ENCODE assay signal across 1 cellular context in genomic region chr2:27123302-27124150, GRCh38.
TF ChIP-seq lines count a peak whose summit lies in the region.

ABHD1 (plus strand) TSS chr2:27123815; CDS start chr2:27123949, 134 bp downstream.

TF ChIP-seq in HepG2, 621 proteins besides CTCF, POLR2A, EP300 and RAD21 (continued from another document and continues in another):
- TF ChIP-seq ZNF564 (CRISPR knock-in tag; IDR thresholded peaks at IDR 0.05) (no peak; the same call in 1 of the 2 replicates), ZNF232 (CRISPR knock-in tag; IDR thresholded peaks at IDR 0.05; ENCODE audit: borderline replicate concordance) (no peak), ZNF20 (CRISPR knock-in tag; IDR thresholded peaks at IDR 0.05) (no peak), ZNF652 (CRISPR knock-in tag; IDR thresholded peaks at IDR 0.05; ENCODE audit: borderline replicate concordance, low read depth) (no peak), NFE2 (CRISPR knock-in tag; IDR thresholded peaks at IDR 0.05) (peak; percentile 63; the same call in 1 of the 2 replicates), ELF3 (CRISPR knock-in tag; IDR thresholded peaks at IDR 0.05) (peak; percentile 45; the same call in 1 of the 2 replicates), CENPT (CRISPR knock-in tag; IDR thresholded peaks at IDR 0.05; ENCODE audit: low read depth) (no peak), ZFYVE20 (CRISPR knock-in tag; IDR thresholded peaks at IDR 0.05; ENCODE audit: borderline replicate concordance, low read depth) (no peak), SMC3 (IDR thresholded peaks at IDR 0.05; ENCODE audit: low read length) (peak; percentile 21), ZFP1 (CRISPR knock-in tag; IDR thresholded peaks at IDR 0.05) (no peak), TCF7L2 (IDR thresholded peaks at IDR 0.05; ENCODE audit: low read depth, low read length) (no peak), AHR (CRISPR knock-in tag; IDR thresholded peaks at IDR 0.05) (no peak), RNF2 (conservative IDR thresholded peaks at IDR 0.05; ENCODE audit: low read depth) (peak; percentile 49; the same call in 1 of the 2 replicates), ZNF883 (CRISPR knock-in tag; IDR thresholded peaks at IDR 0.05; ENCODE audit: not compliant biosample characterization) (peak; percentile 51), NR2F2 (IDR thresholded peaks at IDR 0.05; ENCODE audit: borderline replicate concordance, low read depth) (no peak), ZNF121 (CRISPR knock-in tag; IDR thresholded peaks at IDR 0.05) (no peak), ZNF335 (CRISPR knock-in tag; IDR thresholded peaks at IDR 0.05) (0 out of 2 replicates have a peak, but pooled peaks have one; percentile 40), ZNF781 (CRISPR knock-in tag; IDR thresholded peaks at IDR 0.05; ENCODE audit: borderline replicate concordance, not compliant biosample characterization) (peak; percentile 52), ATF1 (CRISPR knock-in tag; IDR thresholded peaks at IDR 0.05) (no peak), GATA4 (IDR thresholded peaks at IDR 0.05; ENCODE audit: borderline replicate concordance, low read depth) (peak; percentile 58; the same call in 1 of the 2 replicates), BCL6 (CRISPR knock-in tag; IDR thresholded peaks at IDR 0.05) (no peak), ZNF367 (CRISPR knock-in tag; IDR thresholded peaks at IDR 0.05; ENCODE audit: borderline replicate concordance) (no peak), TBX2 (CRISPR knock-in tag; IDR thresholded peaks at IDR 0.05; ENCODE audit: borderline replicate concordance) (peak; percentile 75), ZNF605 (CRISPR knock-in tag; IDR thresholded peaks at IDR 0.05) (peak; percentile 48)
- TF ChIP-seq, protein P1, sequence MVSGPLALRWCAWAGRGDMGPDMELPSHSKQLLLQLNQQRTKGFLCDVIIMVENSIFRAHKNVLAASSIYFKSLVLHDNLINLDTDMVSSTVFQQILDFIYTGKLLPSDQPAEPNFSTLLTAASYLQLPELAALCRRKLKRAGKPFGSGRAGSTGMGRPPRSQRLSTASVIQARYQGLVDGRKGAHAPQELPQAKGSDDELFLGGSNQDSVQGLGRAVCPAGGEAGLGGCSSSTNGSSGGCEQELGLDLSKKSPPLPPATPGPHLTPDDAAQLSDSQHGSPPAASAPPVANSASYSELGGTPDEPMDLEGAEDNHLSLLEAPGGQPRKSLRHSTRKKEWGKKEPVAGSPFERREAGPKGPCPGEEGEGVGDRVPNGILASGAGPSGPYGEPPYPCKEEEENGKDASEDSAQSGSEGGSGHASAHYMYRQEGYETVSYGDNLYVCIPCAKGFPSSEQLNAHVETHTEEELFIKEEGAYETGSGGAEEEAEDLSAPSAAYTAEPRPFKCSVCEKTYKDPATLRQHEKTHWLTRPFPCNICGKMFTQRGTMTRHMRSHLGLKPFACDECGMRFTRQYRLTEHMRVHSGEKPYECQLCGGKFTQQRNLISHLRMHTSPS (CRISPR knock-in tag; IDR thresholded peaks at IDR 0.05; ENCODE audit: low read depth): no peak; the same call in 1 of the 2 replicates
- TF ChIP-seq, protein P2, sequence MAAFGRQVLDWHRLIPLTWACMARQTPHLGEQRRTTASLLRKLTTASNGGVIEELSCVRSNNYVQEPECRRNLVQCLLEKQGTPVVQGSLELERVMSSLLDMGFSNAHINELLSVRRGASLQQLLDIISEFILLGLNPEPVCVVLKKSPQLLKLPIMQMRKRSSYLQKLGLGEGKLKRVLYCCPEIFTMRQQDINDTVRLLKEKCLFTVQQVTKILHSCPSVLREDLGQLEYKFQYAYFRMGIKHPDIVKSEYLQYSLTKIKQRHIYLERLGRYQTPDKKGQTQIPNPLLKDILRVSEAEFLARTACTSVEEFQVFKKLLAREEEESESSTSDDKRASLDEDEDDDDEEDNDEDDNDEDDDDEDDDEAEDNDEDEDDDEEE (CRISPR knock-in tag; IDR thresholded peaks at IDR 0.05): peak; percentile 52; the same call in 1 of the 2 replicates
- TF ChIP-seq, protein P3, sequence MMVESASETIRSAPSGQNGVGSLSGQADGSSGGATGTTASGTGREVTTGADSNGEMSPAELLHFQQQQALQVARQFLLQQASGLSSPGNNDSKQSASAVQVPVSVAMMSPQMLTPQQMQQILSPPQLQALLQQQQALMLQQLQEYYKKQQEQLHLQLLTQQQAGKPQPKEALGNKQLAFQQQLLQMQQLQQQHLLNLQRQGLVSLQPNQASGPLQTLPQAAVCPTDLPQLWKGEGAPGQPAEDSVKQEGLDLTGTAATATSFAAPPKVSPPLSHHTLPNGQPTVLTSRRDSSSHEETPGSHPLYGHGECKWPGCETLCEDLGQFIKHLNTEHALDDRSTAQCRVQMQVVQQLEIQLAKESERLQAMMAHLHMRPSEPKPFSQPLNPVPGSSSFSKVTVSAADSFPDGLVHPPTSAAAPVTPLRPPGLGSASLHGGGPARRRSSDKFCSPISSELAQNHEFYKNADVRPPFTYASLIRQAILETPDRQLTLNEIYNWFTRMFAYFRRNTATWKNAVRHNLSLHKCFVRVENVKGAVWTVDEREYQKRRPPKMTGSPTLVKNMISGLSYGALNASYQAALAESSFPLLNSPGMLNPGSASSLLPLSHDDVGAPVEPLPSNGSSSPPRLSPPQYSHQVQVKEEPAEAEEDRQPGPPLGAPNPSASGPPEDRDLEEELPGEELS (CRISPR knock-in tag; IDR thresholded peaks at IDR 0.05): peak; percentile 35; the same call in 1 of the 2 replicates
- TF ChIP-seq, protein P4, sequence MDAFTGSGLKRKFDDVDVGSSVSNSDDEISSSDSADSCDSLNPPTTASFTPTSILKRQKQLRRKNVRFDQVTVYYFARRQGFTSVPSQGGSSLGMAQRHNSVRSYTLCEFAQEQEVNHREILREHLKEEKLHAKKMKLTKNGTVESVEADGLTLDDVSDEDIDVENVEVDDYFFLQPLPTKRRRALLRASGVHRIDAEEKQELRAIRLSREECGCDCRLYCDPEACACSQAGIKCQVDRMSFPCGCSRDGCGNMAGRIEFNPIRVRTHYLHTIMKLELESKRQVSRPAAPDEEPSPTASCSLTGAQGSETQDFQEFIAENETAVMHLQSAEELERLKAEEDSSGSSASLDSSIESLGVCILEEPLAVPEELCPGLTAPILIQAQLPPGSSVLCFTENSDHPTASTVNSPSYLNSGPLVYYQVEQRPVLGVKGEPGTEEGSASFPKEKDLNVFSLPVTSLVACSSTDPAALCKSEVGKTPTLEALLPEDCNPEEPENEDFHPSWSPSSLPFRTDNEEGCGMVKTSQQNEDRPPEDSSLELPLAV (CRISPR knock-in tag; conservative IDR thresholded peaks at IDR 0.05; ENCODE audit: low read depth): no peak
- TF ChIP-seq, protein P5, sequence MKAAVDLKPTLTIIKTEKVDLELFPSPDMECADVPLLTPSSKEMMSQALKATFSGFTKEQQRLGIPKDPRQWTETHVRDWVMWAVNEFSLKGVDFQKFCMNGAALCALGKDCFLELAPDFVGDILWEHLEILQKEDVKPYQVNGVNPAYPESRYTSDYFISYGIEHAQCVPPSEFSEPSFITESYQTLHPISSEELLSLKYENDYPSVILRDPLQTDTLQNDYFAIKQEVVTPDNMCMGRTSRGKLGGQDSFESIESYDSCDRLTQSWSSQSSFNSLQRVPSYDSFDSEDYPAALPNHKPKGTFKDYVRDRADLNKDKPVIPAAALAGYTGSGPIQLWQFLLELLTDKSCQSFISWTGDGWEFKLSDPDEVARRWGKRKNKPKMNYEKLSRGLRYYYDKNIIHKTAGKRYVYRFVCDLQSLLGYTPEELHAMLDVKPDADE (CRISPR knock-in tag; IDR thresholded peaks at IDR 0.05): no peak
- TF ChIP-seq, protein P6, sequence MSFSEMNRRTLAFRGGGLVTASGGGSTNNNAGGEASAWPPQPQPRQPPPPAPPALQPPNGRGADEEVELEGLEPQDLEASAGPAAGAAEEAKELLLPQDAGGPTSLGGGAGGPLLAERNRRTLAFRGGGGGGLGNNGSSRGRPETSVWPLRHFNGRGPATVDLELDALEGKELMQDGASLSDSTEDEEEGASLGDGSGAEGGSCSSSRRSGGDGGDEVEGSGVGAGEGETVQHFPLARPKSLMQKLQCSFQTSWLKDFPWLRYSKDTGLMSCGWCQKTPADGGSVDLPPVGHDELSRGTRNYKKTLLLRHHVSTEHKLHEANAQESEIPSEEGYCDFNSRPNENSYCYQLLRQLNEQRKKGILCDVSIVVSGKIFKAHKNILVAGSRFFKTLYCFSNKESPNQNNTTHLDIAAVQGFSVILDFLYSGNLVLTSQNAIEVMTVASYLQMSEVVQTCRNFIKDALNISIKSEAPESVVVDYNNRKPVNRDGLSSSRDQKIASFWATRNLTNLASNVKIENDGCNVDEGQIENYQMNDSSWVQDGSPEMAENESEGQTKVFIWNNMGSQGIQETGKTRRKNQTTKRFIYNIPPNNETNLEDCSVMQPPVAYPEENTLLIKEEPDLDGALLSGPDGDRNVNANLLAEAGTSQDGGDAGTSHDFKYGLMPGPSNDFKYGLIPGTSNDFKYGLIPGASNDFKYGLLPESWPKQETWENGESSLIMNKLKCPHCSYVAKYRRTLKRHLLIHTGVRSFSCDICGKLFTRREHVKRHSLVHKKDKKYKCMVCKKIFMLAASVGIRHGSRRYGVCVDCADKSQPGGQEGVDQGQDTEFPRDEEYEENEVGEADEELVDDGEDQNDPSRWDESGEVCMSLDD (CRISPR knock-in tag; IDR thresholded peaks at IDR 0.05; ENCODE audit: borderline replicate concordance): peak; percentile 71; the same call in 1 of the 2 replicates
- TF ChIP-seq, protein P7, sequence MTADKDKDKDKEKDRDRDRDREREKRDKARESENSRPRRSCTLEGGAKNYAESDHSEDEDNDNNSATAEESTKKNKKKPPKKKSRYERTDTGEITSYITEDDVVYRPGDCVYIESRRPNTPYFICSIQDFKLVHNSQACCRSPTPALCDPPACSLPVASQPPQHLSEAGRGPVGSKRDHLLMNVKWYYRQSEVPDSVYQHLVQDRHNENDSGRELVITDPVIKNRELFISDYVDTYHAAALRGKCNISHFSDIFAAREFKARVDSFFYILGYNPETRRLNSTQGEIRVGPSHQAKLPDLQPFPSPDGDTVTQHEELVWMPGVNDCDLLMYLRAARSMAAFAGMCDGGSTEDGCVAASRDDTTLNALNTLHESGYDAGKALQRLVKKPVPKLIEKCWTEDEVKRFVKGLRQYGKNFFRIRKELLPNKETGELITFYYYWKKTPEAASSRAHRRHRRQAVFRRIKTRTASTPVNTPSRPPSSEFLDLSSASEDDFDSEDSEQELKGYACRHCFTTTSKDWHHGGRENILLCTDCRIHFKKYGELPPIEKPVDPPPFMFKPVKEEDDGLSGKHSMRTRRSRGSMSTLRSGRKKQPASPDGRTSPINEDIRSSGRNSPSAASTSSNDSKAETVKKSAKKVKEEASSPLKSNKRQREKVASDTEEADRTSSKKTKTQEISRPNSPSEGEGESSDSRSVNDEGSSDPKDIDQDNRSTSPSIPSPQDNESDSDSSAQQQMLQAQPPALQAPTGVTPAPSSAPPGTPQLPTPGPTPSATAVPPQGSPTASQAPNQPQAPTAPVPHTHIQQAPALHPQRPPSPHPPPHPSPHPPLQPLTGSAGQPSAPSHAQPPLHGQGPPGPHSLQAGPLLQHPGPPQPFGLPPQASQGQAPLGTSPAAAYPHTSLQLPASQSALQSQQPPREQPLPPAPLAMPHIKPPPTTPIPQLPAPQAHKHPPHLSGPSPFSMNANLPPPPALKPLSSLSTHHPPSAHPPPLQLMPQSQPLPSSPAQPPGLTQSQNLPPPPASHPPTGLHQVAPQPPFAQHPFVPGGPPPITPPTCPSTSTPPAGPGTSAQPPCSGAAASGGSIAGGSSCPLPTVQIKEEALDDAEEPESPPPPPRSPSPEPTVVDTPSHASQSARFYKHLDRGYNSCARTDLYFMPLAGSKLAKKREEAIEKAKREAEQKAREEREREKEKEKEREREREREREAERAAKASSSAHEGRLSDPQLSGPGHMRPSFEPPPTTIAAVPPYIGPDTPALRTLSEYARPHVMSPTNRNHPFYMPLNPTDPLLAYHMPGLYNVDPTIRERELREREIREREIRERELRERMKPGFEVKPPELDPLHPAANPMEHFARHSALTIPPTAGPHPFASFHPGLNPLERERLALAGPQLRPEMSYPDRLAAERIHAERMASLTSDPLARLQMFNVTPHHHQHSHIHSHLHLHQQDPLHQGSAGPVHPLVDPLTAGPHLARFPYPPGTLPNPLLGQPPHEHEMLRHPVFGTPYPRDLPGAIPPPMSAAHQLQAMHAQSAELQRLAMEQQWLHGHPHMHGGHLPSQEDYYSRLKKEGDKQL (CRISPR knock-in tag; IDR thresholded peaks at IDR 0.05; ENCODE audit: low read depth): no peak
- TF ChIP-seq, protein P8, sequence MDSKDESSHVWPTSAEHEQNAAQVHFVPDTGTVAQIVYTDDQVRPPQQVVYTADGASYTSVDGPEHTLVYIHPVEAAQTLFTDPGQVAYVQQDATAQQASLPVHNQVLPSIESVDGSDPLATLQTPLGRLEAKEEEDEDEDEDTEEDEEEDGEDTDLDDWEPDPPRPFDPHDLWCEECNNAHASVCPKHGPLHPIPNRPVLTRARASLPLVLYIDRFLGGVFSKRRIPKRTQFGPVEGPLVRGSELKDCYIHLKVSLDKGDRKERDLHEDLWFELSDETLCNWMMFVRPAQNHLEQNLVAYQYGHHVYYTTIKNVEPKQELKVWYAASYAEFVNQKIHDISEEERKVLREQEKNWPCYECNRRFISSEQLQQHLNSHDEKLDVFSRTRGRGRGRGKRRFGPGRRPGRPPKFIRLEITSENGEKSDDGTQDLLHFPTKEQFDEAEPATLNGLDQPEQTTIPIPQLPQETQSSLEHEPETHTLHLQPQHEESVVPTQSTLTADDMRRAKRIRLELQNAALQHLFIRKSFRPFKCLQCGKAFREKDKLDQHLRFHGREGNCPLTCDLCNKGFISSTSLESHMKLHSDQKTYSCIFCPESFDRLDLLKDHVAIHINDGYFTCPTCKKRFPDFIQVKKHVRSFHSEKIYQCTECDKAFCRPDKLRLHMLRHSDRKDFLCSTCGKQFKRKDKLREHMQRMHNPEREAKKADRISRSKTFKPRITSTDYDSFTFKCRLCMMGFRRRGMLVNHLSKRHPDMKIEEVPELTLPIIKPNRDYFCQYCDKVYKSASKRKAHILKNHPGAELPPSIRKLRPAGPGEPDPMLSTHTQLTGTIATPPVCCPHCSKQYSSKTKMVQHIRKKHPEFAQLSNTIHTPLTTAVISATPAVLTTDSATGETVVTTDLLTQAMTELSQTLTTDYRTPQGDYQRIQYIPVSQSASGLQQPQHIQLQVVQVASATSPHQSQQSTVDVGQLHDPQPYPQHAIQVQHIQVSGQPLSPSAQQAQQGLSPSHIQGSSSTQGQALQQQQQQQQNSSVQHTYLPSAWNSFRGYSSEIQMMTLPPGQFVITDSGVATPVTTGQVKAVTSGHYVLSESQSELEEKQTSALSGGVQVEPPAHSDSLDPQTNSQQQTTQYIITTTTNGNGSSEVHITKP (CRISPR knock-in tag; IDR thresholded peaks at IDR 0.05; ENCODE audit: low read depth): no peak
